37 cellular contexts compared by ENCODE assay signal in genomic region chr7:35468606-35469005, GRCh38.
"Had no signal": no experiment of that assay in that cellular context is flagged by ENCODE, and none has a peak within 500 bp of the region (broad histone marks: within the 10 kb centered on the region; RNA-seq: fewer than 3 reads in every experiment).

No MANE protein-coding gene starts in this region.

- H3K4me3 ChIP-seq: ascending aorta, cardiac muscle cell had no signal

- H3K27ac ChIP-seq: ascending aorta, cardiac muscle cell, VCaP had no signal

- H3K36me3 Mint-ChIP-seq: activated CD4-positive, alpha-beta memory T cell treated with anti-CD3 and anti-CD28 coated beads for 36 hours; activated naive CD4-positive, alpha-beta T cell treated with anti-CD3 and anti-CD28 coated beads, Interleukin-2, amount 10 ng/mL, durations not matched to agents 7 days and 5 days; activated naive CD4-positive, alpha-beta T cell treated with anti-CD3 and anti-CD28 coated beads, Interleukin-2, amount 50 U/mL, for 24 hours; activated naive CD8-positive, alpha-beta T cell; activated naive CD8-positive, alpha-beta T cell treated with anti-CD3 and anti-CD28 coated beads, Interleukin-2, amount 10 ng/mL, durations not matched to agents 7 days and 5 days; brain had no signal

- H3K4me1 Mint-ChIP-seq: activated B cell treated with CpG ODN at 0.5 μM for 24 hours; activated CD4-positive, alpha-beta T cell treated with anti-CD3 and anti-CD28 coated beads, Interleukin-2, amount 10 ng/mL, durations not matched to agents 24 days and 14 days; activated naive CD4-positive, alpha-beta T cell treated with anti-CD3 and anti-CD28 coated beads, Interleukin-2, amount 10 ng/mL, durations not matched to agents 7 days and 5 days; activated naive CD4-positive, alpha-beta T cell treated with anti-CD3 and anti-CD28 coated beads, Interleukin-2, amount 50 U/mL, for 24 hours; activated naive CD8-positive, alpha-beta T cell treated with anti-CD3 and anti-CD28 coated beads, Interleukin-2, amount 10 ng/mL, durations not matched to agents 7 days and 5 days; activated naive CD8-positive, alpha-beta T cell treated with anti-CD3 and anti-CD28 coated beads, Interleukin-2, amount 50 U/mL, for 24 hours; central memory CD8-positive, alpha-beta T cell had no signal

- ATAC-seq: activated CD8-positive, alpha-beta T cell treated with anti-CD3 and anti-CD28 coated beads for 36 hours; activated naive CD8-positive, alpha-beta T cell treated with anti-CD3 and anti-CD28 coated beads, Interleukin-2, amount 50 U/mL, for 24 hours; activated T-cell treated with anti-CD3 and anti-CD28 coated beads, Interleukin-2, amount 50 U/mL, for 4 hours; activated T-cell treated with anti-CD3 and anti-CD28 coated beads, Interleukin-2, amount 50 U/mL, for 72 hours had no signal

- H3K27me3 ChIP-seq: ascending aorta, cardiac muscle cell had no signal

- H3K4me1 ChIP-seq: ascending aorta had no signal

- H3K27me3 Mint-ChIP-seq: brain had no signal

- H3K9me3 Mint-ChIP-seq: activated B cell treated with CpG ODN at 0.5 μM for 24 hours; activated CD4-positive, alpha-beta memory T cell treated with anti-CD3 and anti-CD28 coated beads for 36 hours; activated CD4-positive, alpha-beta T cell treated with anti-CD3 and anti-CD28 coated beads, Interleukin-2, amount 10 ng/mL, durations not matched to agents 24 days and 14 days; activated CD8-positive, alpha-beta T cell treated with anti-CD3 and anti-CD28 coated beads for 36 hours; activated naive CD4-positive, alpha-beta T cell treated with anti-CD3 and anti-CD28 coated beads, Interleukin-2, amount 10 ng/mL, durations not matched to agents 7 days and 5 days; activated naive CD4-positive, alpha-beta T cell treated with anti-CD3 and anti-CD28 coated beads, Interleukin-2, amount 50 U/mL, for 24 hours; activated naive CD8-positive, alpha-beta T cell treated with anti-CD3 and anti-CD28 coated beads, Interleukin-2, amount 10 ng/mL, durations not matched to agents 7 days and 5 days; activated naive CD8-positive, alpha-beta T cell treated with anti-CD3 and anti-CD28 coated beads, Interleukin-2, amount 50 U/mL, for 24 hours; activated T-cell treated with anti-CD3 and anti-CD28 coated beads, Interleukin-2, amount 50 U/mL, for 4 hours; activated T-cell treated with anti-CD3 and anti-CD28 coated beads, Interleukin-2, amount 50 U/mL, for 72 hours; activated T-helper 1 cell treated with anti-CD3 and anti-CD28 coated beads, Interleukin-12 subunit alpha, Interleukin-12 subunit beta, Interleukin-2, Interleukin-4 antibody, amounts not matched to agents 30 ng/mL and 10 ng/mL and 1 ng/mL, durations not matched to agents 14 hours and 24 hours and 36 hours; activated T-helper 2 cell treated with anti-CD3 and anti-CD28 coated beads, Interferon-gamma antibody, Interleukin-2, Interleukin-4, amounts not matched to agents 10 μg/mL and 5 μg/mL and 100 μg/mL, durations not matched to agents 14 hours and 24 hours and 36 hours; central memory CD8-positive, alpha-beta T cell; T-helper 1 cell treated with Interleukin-12 subunit alpha and Interleukin-12 subunit beta and Interleukin-4 antibody, amounts not matched to agents 30 μg/mL and 1 μg/mL, for 36 hours; T-helper 2 cell treated with Interferon-gamma antibody and Interleukin-4, amounts not matched to agents 5 μg/mL and 100 μg/mL, for 36 hours had no signal

- H3K27ac Mint-ChIP-seq: activated B cell treated with CpG ODN at 0.5 μM for 24 hours; activated CD4-positive, alpha-beta memory T cell treated with anti-CD3 and anti-CD28 coated beads for 36 hours; activated CD4-positive, alpha-beta T cell treated with anti-CD3 and anti-CD28 coated beads, Interleukin-2, amount 10 ng/mL, durations not matched to agents 24 days and 14 days; activated CD8-positive, alpha-beta T cell treated with anti-CD3 and anti-CD28 coated beads for 36 hours; activated naive CD4-positive, alpha-beta T cell treated with anti-CD3 and anti-CD28 coated beads, Interleukin-2, amount 10 ng/mL, durations not matched to agents 7 days and 5 days; activated naive CD4-positive, alpha-beta T cell treated with anti-CD3 and anti-CD28 coated beads, Interleukin-2, amount 50 U/mL, for 24 hours; activated naive CD8-positive, alpha-beta T cell; activated naive CD8-positive, alpha-beta T cell treated with anti-CD3 and anti-CD28 coated beads, Interleukin-2, amount 10 ng/mL, durations not matched to agents 7 days and 5 days; activated naive CD8-positive, alpha-beta T cell treated with anti-CD3 and anti-CD28 coated beads, Interleukin-2, amount 50 U/mL, for 24 hours; activated T-cell treated with anti-CD3 and anti-CD28 coated beads, Interleukin-2, amount 50 U/mL, for 72 hours; activated T-helper 1 cell treated with anti-CD3 and anti-CD28 coated beads, Interleukin-12 subunit alpha, Interleukin-12 subunit beta, Interleukin-2, Interleukin-4 antibody, amounts not matched to agents 30 ng/mL and 10 ng/mL and 1 ng/mL, durations not matched to agents 14 hours and 24 hours and 36 hours; activated T-helper 2 cell treated with anti-CD3 and anti-CD28 coated beads, Interferon-gamma antibody, Interleukin-2, Interleukin-4, amounts not matched to agents 10 μg/mL and 5 μg/mL and 100 μg/mL, durations not matched to agents 14 hours and 24 hours and 36 hours; brain; T-helper 1 cell treated with Interleukin-12 subunit alpha and Interleukin-12 subunit beta and Interleukin-4 antibody, amounts not matched to agents 30 μg/mL and 1 μg/mL, for 36 hours; T-helper 2 cell treated with Interferon-gamma antibody and Interleukin-4, amounts not matched to agents 5 μg/mL and 100 μg/mL, for 36 hours had no signal

- DNase-seq: activated B cell treated with CpG ODN at 0.5 μM for 24 hours; activated CD4-positive, alpha-beta memory T cell treated with anti-CD3 and anti-CD28 coated beads for 36 hours; activated CD4-positive, alpha-beta T cell treated with anti-CD3 and anti-CD28 coated beads for 4 hours; activated CD4-positive, alpha-beta T cell treated with anti-CD3 and anti-CD28 coated beads, Interleukin-2, amount 10 ng/mL, durations not matched to agents 24 days and 14 days; activated CD4-positive, alpha-beta T cell treated with anti-CD3 and anti-CD28 coated beads, Interleukin-2, amount 50 U/mL, for 1 hour; activated CD4-positive, alpha-beta T cell treated with anti-CD3 and anti-CD28 coated beads, Interleukin-2, amount 50 U/mL, for 4 hours; activated CD4-positive, CD25-positive, alpha-beta regulatory T cell treated with anti-CD3 and anti-CD28 coated beads, Interleukin-2, amount 50 U/mL, for 72 hours; activated CD8-positive, alpha-beta memory T cell treated with anti-CD3 and anti-CD28 coated beads, Interleukin-2, amount 50 U/mL, for 4 hours; activated CD8-positive, alpha-beta T cell treated with anti-CD3 and anti-CD28 coated beads for 36 hours; activated effector memory CD4-positive, alpha-beta T cell treated with Interleukin-2 at 50 U/mL for 16 hours; activated gamma-delta T cell; activated naive CD4-positive, alpha-beta T cell treated with anti-CD3 and anti-CD28 coated beads, Interleukin-2, amount 10 ng/mL, durations not matched to agents 7 days and 5 days; activated naive CD4-positive, alpha-beta T cell treated with Interleukin-2 at 50 U/mL for 16 hours; activated naive CD8-positive, alpha-beta T cell treated with anti-CD3 and anti-CD28 coated beads, Interleukin-2, amount 10 ng/mL, durations not matched to agents 7 days and 5 days; activated naive CD8-positive, alpha-beta T cell treated with anti-CD3 and anti-CD28 coated beads, Interleukin-2, amount 50 U/mL, for 24 hours; activated T-cell treated with anti-CD3 and anti-CD28 coated beads for 4 hours; activated T-cell treated with anti-CD3 and anti-CD28 coated beads, Interleukin-2, amount 50 U/mL, for 1 hour; activated T-cell treated with anti-CD3 and anti-CD28 coated beads, Interleukin-2, amount 50 U/mL, for 4 hours; activated T-cell treated with anti-CD3 and anti-CD28 coated beads, Interleukin-2, amount 50 U/mL, for 72 hours; amygdala; anterior cingulate cortex; caudate nucleus; cerebellar nuclear complex; T-helper 1 cell; T-helper 2 cell; T-helper 9 cell had no signal

- H3K4me3 Mint-ChIP-seq: activated B cell treated with CpG ODN at 0.5 μM for 24 hours; activated CD4-positive, alpha-beta memory T cell treated with anti-CD3 and anti-CD28 coated beads for 36 hours; activated CD4-positive, alpha-beta T cell treated with anti-CD3 and anti-CD28 coated beads, Interleukin-2, amount 10 ng/mL, durations not matched to agents 24 days and 14 days; activated CD8-positive, alpha-beta T cell treated with anti-CD3 and anti-CD28 coated beads for 36 hours; activated naive CD4-positive, alpha-beta T cell treated with anti-CD3 and anti-CD28 coated beads, Interleukin-2, amount 10 ng/mL, durations not matched to agents 7 days and 5 days; activated naive CD4-positive, alpha-beta T cell treated with anti-CD3 and anti-CD28 coated beads, Interleukin-2, amount 50 U/mL, for 24 hours; activated naive CD8-positive, alpha-beta T cell; activated naive CD8-positive, alpha-beta T cell treated with anti-CD3 and anti-CD28 coated beads, Interleukin-2, amount 10 ng/mL, durations not matched to agents 7 days and 5 days; activated naive CD8-positive, alpha-beta T cell treated with anti-CD3 and anti-CD28 coated beads, Interleukin-2, amount 50 U/mL, for 24 hours; activated T-cell treated with anti-CD3 and anti-CD28 coated beads, Interleukin-2, amount 50 U/mL, for 4 hours; activated T-cell treated with anti-CD3 and anti-CD28 coated beads, Interleukin-2, amount 50 U/mL, for 72 hours; activated T-helper 1 cell treated with anti-CD3 and anti-CD28 coated beads, Interleukin-12 subunit alpha, Interleukin-12 subunit beta, Interleukin-2, Interleukin-4 antibody, amounts not matched to agents 30 ng/mL and 10 ng/mL and 1 ng/mL, durations not matched to agents 14 hours and 24 hours and 36 hours; brain; central memory CD8-positive, alpha-beta T cell; T-helper 1 cell treated with Interleukin-12 subunit alpha and Interleukin-12 subunit beta and Interleukin-4 antibody, amounts not matched to agents 30 μg/mL and 1 μg/mL, for 36 hours; T-helper 2 cell treated with Interferon-gamma antibody and Interleukin-4, amounts not matched to agents 5 μg/mL and 100 μg/mL, for 36 hours had no signal

- H3K9me3 ChIP-seq: ascending aorta had no signal

- H3K36me3 ChIP-seq: ascending aorta, cardiac muscle cell had no signal
